ENCODE assay signal across 1 cellular context in genomic region chr12:108613548-108613947, GRCh38.
A peak's percentile ranks its signal among the peaks of the same experiment; 100 is the strongest.
TF ChIP-seq lines count a peak whose summit lies in the region.

No MANE protein-coding gene starts in this region.

TF ChIP-seq in GM12878, 131 proteins besides CTCF, POLR2A, EP300 and RAD21 (continued from another document and continues in another):
- no peak for TF ChIP-seq ZBTB4 (CRISPR knock-in tag; IDR thresholded peaks at IDR 0.05)
- peak; percentile 30; the same call in 1 of the 2 replicates for TF ChIP-seq SPI1 (IDR thresholded peaks at IDR 0.05; ENCODE audit: borderline replicate concordance, insufficient read depth, low read depth, low read length)
- no peak for TF ChIP-seq MAX (IDR thresholded peaks at IDR 0.05; ENCODE audit: low read depth, low read length)
- no peak for TF ChIP-seq ZNF24 (IDR thresholded peaks at IDR 0.05)
- no peak for TF ChIP-seq SREBF1 (IDR thresholded peaks at IDR 0.05; ENCODE audit: low read length)
- no peak for TF ChIP-seq HCFC1 (IDR thresholded peaks at IDR 0.05; ENCODE audit: low read length)
- TF ChIP-seq REST (IDR thresholded peaks at IDR 0.05; ENCODE audit: low read depth, low read length): no peak
- TF ChIP-seq E2F8 (IDR thresholded peaks at IDR 0.05; ENCODE audit: low read depth, partially characterized antibody): no peak
- TF ChIP-seq ATF7 (IDR thresholded peaks at IDR 0.05; ENCODE audit: low read depth): no peak
- TF ChIP-seq MXI1 (IDR thresholded peaks at IDR 0.05; ENCODE audit: low read depth, low read length): no peak
- TF ChIP-seq BHLHE40 (IDR thresholded peaks at IDR 0.05; ENCODE audit: borderline replicate concordance in 1 of 2, low read depth in 2 of 2, low read length in 1 of 2): no peak
- TF ChIP-seq KAT2A (conservative IDR thresholded peaks at IDR 0.05; ENCODE audit: control insufficient read depth, low read depth, low read length): no peak
- no peak for TF ChIP-seq MLLT1 (IDR thresholded peaks at IDR 0.05)
- TF ChIP-seq WRNIP1 (IDR thresholded peaks at IDR 0.05; ENCODE audit: borderline replicate concordance, low read depth, low read length): no peak
- no peak for TF ChIP-seq MTA3 (IDR thresholded peaks at IDR 0.05; ENCODE audit: borderline replicate concordance, low read length)
- TF ChIP-seq TAF1 (IDR thresholded peaks at IDR 0.05; ENCODE audit: borderline replicate concordance, low read depth, low read length): no peak
- peak in 1 of 2 experiments; percentile 30; a peak in 2 of 4 replicates for TF ChIP-seq IKZF2 (IDR thresholded peaks at IDR 0.05)
- no peak for TF ChIP-seq E4F1 (IDR thresholded peaks at IDR 0.05; ENCODE audit: borderline replicate concordance, partially characterized antibody)
- TF ChIP-seq NR2C2 (IDR thresholded peaks at IDR 0.05; ENCODE audit: borderline replicate concordance, control insufficient read depth, insufficient read length, low read depth): no peak
- no peak for TF ChIP-seq ESRRA (IDR thresholded peaks at IDR 0.05; ENCODE audit: low read length)
- no peak for TF ChIP-seq BCL11A (IDR thresholded peaks at IDR 0.05; ENCODE audit: low read depth, low read length)
- TF ChIP-seq CBX3 (IDR thresholded peaks at IDR 0.05; ENCODE audit: borderline replicate concordance, low read depth): no peak
- TF ChIP-seq PBX3 (IDR thresholded peaks at IDR 0.05; ENCODE audit: insufficient replicate concordance, low read depth, low read length): no peak
- no peak for TF ChIP-seq SMAD5 (IDR thresholded peaks at IDR 0.05; ENCODE audit: low read depth)
- no peak for TF ChIP-seq SMAD1 (IDR thresholded peaks at IDR 0.05; ENCODE audit: low read depth, partially characterized antibody)
- TF ChIP-seq DPF2 (IDR thresholded peaks at IDR 0.05): peak; percentile 30; the same call in 1 of the 2 replicates
- peak; percentile 60; the same call in 1 of the 2 replicates for TF ChIP-seq IKZF1 (conservative IDR thresholded peaks at IDR 0.05)
- TF ChIP-seq YBX1 (IDR thresholded peaks at IDR 0.05): no peak
- TF ChIP-seq ZBTB40 (IDR thresholded peaks at IDR 0.05; ENCODE audit: borderline replicate concordance): no peak
- no peak for TF ChIP-seq MEF2A (IDR thresholded peaks at IDR 0.05; ENCODE audit: insufficient read depth, low read depth, low read length)
- peak; percentile 64; the same call in 1 of the 2 replicates for TF ChIP-seq GATAD2B (conservative IDR thresholded peaks at IDR 0.05; ENCODE audit: low read depth)
- TF ChIP-seq CEBPB (IDR thresholded peaks at IDR 0.05; ENCODE audit: borderline replicate concordance in 1 of 2, low read depth in 2 of 2, low read length in 2 of 2): no peak
- TF ChIP-seq ZBTB33 (IDR thresholded peaks at IDR 0.05): no peak
- no peak for TF ChIP-seq HDAC6 (IDR thresholded peaks at IDR 0.05; ENCODE audit: unreplicated experiment)
- TF ChIP-seq SIN3A (IDR thresholded peaks at IDR 0.05; ENCODE audit: low read depth, low read length): no peak
- TF ChIP-seq RELA (IDR thresholded peaks at IDR 0.05; ENCODE audit: borderline replicate concordance, partially characterized antibody): peak; percentile 31
- TF ChIP-seq EED (IDR thresholded peaks at IDR 0.05; ENCODE audit: low read depth): peak; percentile 21; the same call in 1 of the 2 replicates
